Comparison of ENCODE assay signal across 20 cellular contexts in genomic region chr5:147963436-147963835, GRCh38. TPM values are rescaled to one million over a fixed set of nuclear protein-coding genes. Genes with fewer than 3 reads are reported as not detected.
DNase-seq lines count a peak whose midpoint lies in the region; ATAC-seq and TF ChIP-seq lines count a peak whose summit lies in the region.
"Had no signal": no experiment of that assay in that cellular context is flagged by ENCODE, and none has a peak within 500 bp of the region (broad histone marks: within the 10 kb centered on the region; RNA-seq: fewer than 3 reads in every experiment).

No MANE protein-coding gene starts in this region.

- peak overlapping the region; percentile 50 to 92 (median 72) for H3K27ac ChIP-seq in heart left ventricle
- peak overlapping the region; percentile 37 for H3K27ac ChIP-seq in lower lobe of right lung
- H3K27ac ChIP-seq in upper lobe of left lung = peak overlapping the region; percentile 27 to 48 (median 42)
- H3K27ac ChIP-seq: SJSA1 had no signal

- H3K27me3 ChIP-seq in heart left ventricle = no peaks in the 10 kb centered on the region
- no peaks in the 10 kb centered on the region for H3K27me3 ChIP-seq in lower lobe of right lung (ENCODE audit: low read depth)
- H3K27me3 ChIP-seq in upper lobe of left lung = no peaks in the 10 kb centered on the region
- H3K27me3 ChIP-seq: BLaER1 treated with 17β-estradiol and CSF1 and Interleukin-3, amounts not matched to agents 10 nM and 100 nM had no signal

- H3K4me1 ChIP-seq in heart left ventricle = peaks cover 0 to 27% (median 7%) of the 10 kb centered on the region in 12 donors
- H3K4me1 ChIP-seq in lower lobe of right lung = peaks cover 24% of the 10 kb centered on the region
- H3K4me1 ChIP-seq in upper lobe of left lung = peaks cover 3 to 15% (median 8%) of the 10 kb centered on the region in 4 donors
- H3K4me1 ChIP-seq: SJSA1 had no signal

- no peak for TF ChIP-seq EP300 in upper lobe of left lung (IDR thresholded peaks at IDR 0.05)

- ATAC-seq in heart left ventricle (peak in 2 of 4 donors; percentile 15 to 24), left cardiac atrium (no peak), lower lobe of right lung (no peak), upper lobe of left lung (ENCODE audit: low FRiP score in 2 of 2) (no peak)
- ATAC-seq: CD8-positive, alpha-beta T cell; Panc1 had no signal

- intact Hi-C loops in heart left ventricle (cut with DNase I) = loop anchor here in 1 of 10 donors (5.0 kb wide), 1 partner anchor 64 kb away; no protein-coding TSS in a partner anchor
- intact Hi-C loops in left cardiac atrium (cut with DNase I) = loop anchor here in 1 of 2 donors (10.0 kb wide), 1 partner anchor 151 kb away; no protein-coding TSS in a partner anchor
- intact Hi-C loops in lower lobe of right lung (cut with DNase I) = no loop called here

- H3K9me3 ChIP-seq in heart left ventricle (no peaks in the 10 kb centered on the region), lower lobe of right lung (no peaks in the 10 kb centered on the region), upper lobe of left lung (no peaks in the 10 kb centered on the region)
- H3K9me3 ChIP-seq: BLaER1 treated with 17β-estradiol and CSF1 and Interleukin-3, amounts not matched to agents 10 nM and 100 nM; SJSA1 had no signal

- TF ChIP-seq CTCF in heart left ventricle (IDR thresholded peaks at IDR 0.05) (no peak), lower lobe of right lung (IDR thresholded peaks at IDR 0.05) (no peak), upper lobe of left lung (IDR thresholded peaks at IDR 0.05) (no peak)

- no peak for DNase-seq in heart left ventricle
- DNase-seq in left cardiac atrium = no peak
- peak; percentile 43 to 75 for DNase-seq in dermis microvascular lymphatic vessel endothelial cell (ENCODE audit: low read depth in 2 of 2)
- no peak for DNase-seq in lower lobe of right lung
- DNase-seq in upper lobe of left lung = no peak
- no peak for DNase-seq in GM03348 (ENCODE audit: low spot score)
- DNase-seq in hippocampal formation (lab: John Stamatoyannopoulos, UW) = no peak
- DNase-seq: 8988T; Calu3; CD8-positive, alpha-beta T cell; DMS153; KG1; NCI-H1105 treated with DMSO at 0.1 percent for 48 hours; NCI-H2029 treated with DMSO at 0.1 percent for 48 hours; NCI-H524 treated with DMSO at 0.1 percent for 48 hours; NCI-H82 had no signal

- no peaks in the 10 kb centered on the region for H3K36me3 ChIP-seq in heart left ventricle
- no peaks in the 10 kb centered on the region for H3K36me3 ChIP-seq in lower lobe of right lung
- H3K36me3 ChIP-seq in upper lobe of left lung = no peaks in the 10 kb centered on the region
- H3K36me3 ChIP-seq: BLaER1 treated with 17β-estradiol and CSF1 and Interleukin-3, amounts not matched to agents 10 nM and 100 nM; SJSA1 had no signal

- no peak for TF ChIP-seq POLR2A in heart left ventricle (IDR thresholded peaks at IDR 0.05)
- no peak for TF ChIP-seq POLR2A in upper lobe of left lung (IDR thresholded peaks at IDR 0.05)

- H3K4me3 ChIP-seq in heart left ventricle (no peak overlapping the region), lower lobe of right lung (no peak overlapping the region), upper lobe of left lung (no peak overlapping the region)
- H3K4me3 ChIP-seq: BLaER1 treated with 17β-estradiol and CSF1 and Interleukin-3, amounts not matched to agents 10 nM and 100 nM; SJSA1 had no signal

- WGBS in heart left ventricle, 4 donors = 56 to 65% (median 58%) methylated on average over 2 of the region's 2 CpGs
- 58 to 71% methylated on average over 2 of the region's 2 CpGs for WGBS in upper lobe of left lung, 2 donors

RNA-seq across cellular contexts. Expression of gene C5orf46, which starts 57.1 kb away (rescaled TPM):
- total RNA-seq in heart left ventricle (10 to 100 TPM in 1 of 9 donors, 1 to 10 TPM in 7, not detected in 1; 3.8 to 14.1 (median 6.1) TPM), left cardiac atrium (1 to 10 TPM; 1.0 to 2.7 TPM), dermis microvascular lymphatic vessel endothelial cell (not detected in 2 replicates), lower lobe of right lung (not detected), upper lobe of left lung (not detected)
- 10 to 100 TPM in 1 of 2 donors, 1 to 10 TPM in 1; 7.9 to 28.6 TPM for polyA plus RNA-seq in heart left ventricle
- total RNA-seq: CD8-positive, alpha-beta T cell; G401 had no signal

Comparison
In these comparisons a context has a peak if more than half of its experiments do, and no peak if none do; other contexts are left out.
1. DNase-seq: peak in dermis microvascular lymphatic vessel endothelial cell (2 of 2); none in heart left ventricle (0 of 5), left cardiac atrium (single experiment), lower lobe of right lung (single experiment), upper lobe of left lung (0 of 2), GM03348 (single experiment) and hippocampal formation (0 of 2).
2. Peak in every context shown above with its lines, with median percentiles within 50 percentile points of each other: H3K27ac ChIP-seq.